In genomic region chr12:106986135-106986534, GRCh38 we compare ENCODE assay signal across 9 cellular contexts. TPM values are rescaled to one million over a fixed set of nuclear protein-coding genes. Genes with fewer than 3 reads are reported as not detected.
DNase-seq lines count a peak whose midpoint lies in the region; ATAC-seq, FAIRE-seq and TF ChIP-seq lines count a peak whose summit lies in the region.
"Had no signal": no experiment of that assay in that cellular context is flagged by ENCODE, and none has a peak within 500 bp of the region (broad histone marks: within the 10 kb centered on the region; RNA-seq: fewer than 3 reads in every experiment).

No MANE protein-coding gene starts in this region.

- peak overlapping the region; percentile 67 to 93 for H3K27ac ChIP-seq in A549

- H3K9me3 ChIP-seq in A549 (no peaks in the 10 kb centered on the region), mucosa of stomach (ENCODE audit: control insufficient read depth, low read length) (no peaks in the 10 kb centered on the region)

- peak overlapping the region; percentile 92 for H3K4me2 ChIP-seq in A549

- no peaks in the 10 kb centered on the region for H3K36me3 ChIP-seq in mucosa of stomach (ENCODE audit: control insufficient read depth, insufficient read depth, low read length)

- TF ChIP-seq CTCF in A549 (IDR thresholded peaks at IDR 0.05) (no peak), cardiac fibroblast (IDR thresholded peaks at IDR 0.05; ENCODE audit: low read depth, low read length) (no peak)

- TF ChIP-seq POLR2A in A549 (IDR thresholded peaks at IDR 0.05; ENCODE audit: low read length) = no peak

- peak overlapping the region; percentile 73 for H3K9ac ChIP-seq in mucosa of stomach (ENCODE audit: low read length)

- no peak for FAIRE-seq in A549 (lab: Jason Lieb, UNC)

- TF ChIP-seq RAD21 in A549 (conservative IDR thresholded peaks at IDR 0.05 in 1 of 2, IDR thresholded peaks at IDR 0.05 in 1 of 2) = no peak

- H3K27me3 ChIP-seq in mucosa of stomach (ENCODE audit: control insufficient read depth, insufficient read depth, low read length) = no peaks in the 10 kb centered on the region

- ATAC-seq in A549 (no peak), HG02943 (IDR thresholded peaks at IDR 0.05; ENCODE audit: low read depth, unreplicated experiment) (peak; percentile 3)

- CTCF ChIA-PET in A549 (lab: Yijun Ruan, JAX) = interaction anchor here (0.6 to 2.6 kb wide), 3 partner anchors 14 to 152 kb away, joined by 3 to 6 read pairs (median 3); no protein-coding TSS in a partner anchor

- 30% methylated on average over 4 of the region's 4 CpGs for WGBS in A549 (ENCODE audit: missing lambda C conversion rate)

- H3K4me3 ChIP-seq in A549 (peak overlapping the region; percentile 50), cardiac fibroblast (replicated peaks in 1 of 2; ENCODE audit: low read depth in 2 of 2, low read length in 2 of 2) (peak overlapping the region; percentile 69 to 77), mucosa of stomach (ENCODE audit: low read length) (peak overlapping the region; percentile 52)

- DNase-seq in A549 (ENCODE audit: low read depth in 1 of 2, low spot score in 1 of 2) (no peak), cardiac fibroblast (ENCODE audit: low read depth in 2 of 2) (no peak), NCI-H748 treated with DMSO at 0.1 percent for 48 hours (lab: John Stamatoyannopoulos, UW) (no peak), SKM-1 treated with dmso at 0.1 percent for 144 hours (lab: John Stamatoyannopoulos, UW; ENCODE audit: unreplicated experiment) (no peak)
- no peak for DNase-seq in activated effector memory CD4-positive, alpha-beta T cell treated with anti-CD3 and anti-CD28 coated beads, Interleukin-2, amount 50 U/mL, for 16 hours
- DNase-seq in stimulated activated CD8-positive, alpha-beta memory T cell treated with anti-CD3 and anti-CD28 coated beads, Interleukin-4, amount 100 ng/mL, for 48 hours = no peak
- DNase-seq: central memory CD4-positive, alpha-beta T cell had no signal

- no peak for TF ChIP-seq EP300 in A549 (IDR thresholded peaks at IDR 0.05)

- POLR2A ChIA-PET in A549 (lab: Yijun Ruan, JAX) = interaction anchor here (1.1 to 1.7 kb wide), 4 partner anchors 9 to 41 kb away, joined by 3 to 24 read pairs (median 8); partner anchors contain the start of gene TMEM263

- H3K4me1 ChIP-seq in A549 (peaks cover 13% of the 10 kb centered on the region; the same call in 2 of the 3 replicates), mucosa of stomach (ENCODE audit: control insufficient read depth, insufficient read depth, low read length) (peaks cover 29% of the 10 kb centered on the region)

TF ChIP-seq in A549, 52 proteins besides CTCF, POLR2A, EP300 and RAD21:
- TF ChIP-seq JUN (IDR thresholded peaks at IDR 0.05) (0 out of 5 replicates have a peak, but pooled peaks of 1 of the 2 experiments have one; percentile 16), NPAS2 (CRISPR knock-in tag; IDR thresholded peaks at IDR 0.05; ENCODE audit: borderline replicate concordance) (no peak)

RNA-seq across cellular contexts. Expression of gene MTERF2, which starts 0.8 kb away (rescaled TPM):
- 10.6 and 13.9 TPM in 2 replicates for polyA plus RNA-seq in A549 (2011; rRNA removed)
- polyA plus RNA-seq in A549 (2012; cell fraction: cytosol; rRNA removed) = 4.6 and 5.5 TPM in 2 replicates
- 4.0 and 6.6 TPM in 2 replicates for polyA plus RNA-seq in A549 (2012; cell fraction: nucleus; rRNA removed)
- polyA plus RNA-seq in A549 (2017; fragmentation: RNase III; extraction: RNeasy Plus Mini Kit Qiagen cat#74134 plus additional on column Dnase treatment) = 11.7 to 14.5 TPM (median 12.2 TPM) in 3 replicates
- polyA minus RNA-seq in A549 (2011; rRNA and poly(A)+ RNA removed) = 3.8 and 4.6 TPM in 2 replicates

RNA-seq across cellular contexts. Expression of gene TMEM263, which starts 30.4 kb away (rescaled TPM):
- polyA plus RNA-seq in A549 (2011; rRNA removed) = 35.9 and 45.6 TPM in 2 replicates
- polyA plus RNA-seq in A549 (2012; cell fraction: cytosol; rRNA removed) = 7.7 and 10.6 TPM in 2 replicates
- polyA plus RNA-seq in A549 (2012; cell fraction: nucleus; rRNA removed) = 5.6 and 5.9 TPM in 2 replicates
- 31.9 to 33.7 TPM (median 33.4 TPM) in 3 replicates for polyA plus RNA-seq in A549 (2017; fragmentation: RNase III; extraction: RNeasy Plus Mini Kit Qiagen cat#74134 plus additional on column Dnase treatment)
- 25.8 and 31.7 TPM in 2 replicates for polyA minus RNA-seq in A549 (2011; rRNA and poly(A)+ RNA removed)
